Comparison of ENCODE assay signal across 9 cellular contexts in genomic region chr16:27248036-27248435, GRCh38.
"Had no signal": no experiment of that assay in that cellular context is flagged by ENCODE, and none has a peak within 500 bp of the region (broad histone marks: within the 10 kb centered on the region; RNA-seq: fewer than 3 reads in every experiment).

No MANE protein-coding gene starts in this region.

- DNase-seq: activated CD4-positive, alpha-beta memory T cell treated with anti-CD3 and anti-CD28 coated beads, Interleukin-2, amount 10 ng/mL, durations not matched to agents 7 days and 5 days; activated CD4-positive, CD25-positive, alpha-beta regulatory T cell; central memory CD4-positive, alpha-beta T cell; cortex of kidney; lower lobe of right lung; naive B cell; right cardiac atrium had no signal

- ATAC-seq: lower lobe of right lung; right cardiac atrium; stimulated activated effector memory CD8-positive, alpha-beta T cell treated with anti-CD3 and anti-CD28 coated beads, Interleukin-12 subunit alpha, Interleukin-12 subunit beta, amount 100 ng/mL, for 72 hours had no signal

- H3K9me3 Mint-ChIP-seq: stimulated activated effector memory CD8-positive, alpha-beta T cell treated with anti-CD3 and anti-CD28 coated beads, Interleukin-12 subunit alpha, Interleukin-12 subunit beta, amount 100 ng/mL, for 72 hours had no signal

- H3K4me3 ChIP-seq: lower lobe of right lung, SK-N-MC had no signal

- H3K4me3 Mint-ChIP-seq: activated CD4-positive, alpha-beta memory T cell treated with anti-CD3 and anti-CD28 coated beads, Interleukin-2, amount 10 ng/mL, durations not matched to agents 7 days and 5 days; stimulated activated effector memory CD8-positive, alpha-beta T cell treated with anti-CD3 and anti-CD28 coated beads, Interleukin-12 subunit alpha, Interleukin-12 subunit beta, amount 100 ng/mL, for 72 hours had no signal

- H3K27me3 Mint-ChIP-seq: activated CD4-positive, alpha-beta memory T cell treated with anti-CD3 and anti-CD28 coated beads, Interleukin-2, amount 10 ng/mL, durations not matched to agents 7 days and 5 days; naive B cell had no signal
